18 cellular contexts compared by ENCODE assay signal in genomic region chr3:127427169-127427655, GRCh38.
DNase-seq lines count a peak whose midpoint lies in the region; ATAC-seq and TF ChIP-seq lines count a peak whose summit lies in the region.
"Had no signal": no experiment of that assay in that cellular context is flagged by ENCODE, and none has a peak within 500 bp of the region (broad histone marks: within the 10 kb centered on the region; RNA-seq: fewer than 3 reads in every experiment).

No MANE protein-coding gene starts in this region.

- intact Hi-C loops in left cardiac atrium (cut with DNase I) (no loop called here), Right ventricle myocardium superior (cut with DNase I) (no loop called here), aorta (cut with DNase I) (no loop called here)

- TF ChIP-seq CTCF in coronary artery (IDR thresholded peaks at IDR 0.05), result no peak
- no peak for TF ChIP-seq CTCF in neural cell (IDR thresholded peaks at IDR 0.05; ENCODE audit: poor library complexity, severe bottlenecking)
- no peak for TF ChIP-seq CTCF in type B pancreatic cell (conservative IDR thresholded peaks at IDR 0.05)

- TF ChIP-seq RAD21 in neural cell (conservative IDR thresholded peaks at IDR 0.05), result no peak

- no peaks in the 10 kb centered on the region for H4K20me1 ChIP-seq in neural cell (ENCODE audit: insufficient read depth)

- H3K4me3 Mint-ChIP-seq in type B pancreatic cell, result peak overlapping the region; percentile 34
- H3K4me3 Mint-ChIP-seq in activated naive CD8-positive, alpha-beta T cell treated with anti-CD3 and anti-CD28 coated beads for 36 hours, result no peak overlapping the region
- H3K4me3 Mint-ChIP-seq: CD8-positive, alpha-beta memory T cell had no signal

- H3K27me3 ChIP-seq in neural cell (ENCODE audit: insufficient read depth, low read depth, low read length), result no peaks in the 10 kb centered on the region
- no peaks in the 10 kb centered on the region for H3K27me3 ChIP-seq in aorta (ENCODE audit: control insufficient read depth in 1 of 2, insufficient read depth in 2 of 2, low read length in 1 of 2)
- H3K27me3 ChIP-seq: BE2C had no signal

- TF ChIP-seq EP300 in neural cell (conservative IDR thresholded peaks at IDR 0.05; ENCODE audit: poor library complexity, severe bottlenecking), result no peak

- H3K9ac ChIP-seq in neural cell (ENCODE audit: low read length), result peak overlapping the region; percentile 67

- no peak overlapping the region for H3K27ac ChIP-seq in coronary artery
- peak overlapping the region; percentile 88 for H3K27ac ChIP-seq in neural cell (ENCODE audit: low read length)
- H3K27ac ChIP-seq in aorta (ENCODE audit: low read depth in 1 of 2, low read length in 2 of 2), result no peak overlapping the region
- H3K27ac ChIP-seq: SJSA1 had no signal

- peaks cover 24% of the 10 kb centered on the region for H3K4me1 Mint-ChIP-seq in type B pancreatic cell (ENCODE audit: unreplicated experiment)
- H3K4me1 Mint-ChIP-seq in activated naive CD8-positive, alpha-beta T cell treated with anti-CD3 and anti-CD28 coated beads for 36 hours, result no peaks in the 10 kb centered on the region
- H3K4me1 Mint-ChIP-seq: CD8-positive, alpha-beta memory T cell had no signal

- ATAC-seq in left cardiac atrium (no peak), Right ventricle myocardium superior (ENCODE audit: poor library complexity) (no peak), aorta (ENCODE audit: low FRiP score) (no peak)

- H3K9me3 Mint-ChIP-seq in type B pancreatic cell, result no peaks in the 10 kb centered on the region
- H3K9me3 Mint-ChIP-seq in activated naive CD8-positive, alpha-beta T cell treated with anti-CD3 and anti-CD28 coated beads for 36 hours, result no peaks in the 10 kb centered on the region

- H3K9me3 ChIP-seq in neural cell (ENCODE audit: low read length) (no peaks in the 10 kb centered on the region), aorta (ENCODE audit: control insufficient read depth, low read length) (no peaks in the 10 kb centered on the region)
- H3K9me3 ChIP-seq: BE2C, MG63, SJSA1 had no signal

- H3K36me3 ChIP-seq in neural cell (ENCODE audit: insufficient read depth, low read length) (no peaks in the 10 kb centered on the region), aorta (ENCODE audit: control insufficient read depth in 1 of 2, insufficient read depth in 2 of 2, low read length in 1 of 2) (no peaks in the 10 kb centered on the region)
- H3K36me3 ChIP-seq: BE2C, MG63, SJSA1 had no signal

- WGBS in aorta, 2 donors, result 40 to 54% methylated on average over 6 of the region's 6 CpGs

- H3K4me3 ChIP-seq in coronary artery (no peak overlapping the region), neural cell (ENCODE audit: low read length) (peak overlapping the region; percentile 39), aorta (ENCODE audit: low read length in 2 of 2) (no peak overlapping the region)
- H3K4me3 ChIP-seq: MG63, SJSA1 had no signal

- H3K27ac Mint-ChIP-seq in type B pancreatic cell, result peak overlapping the region; percentile 7
- no peak overlapping the region for H3K27ac Mint-ChIP-seq in activated naive CD8-positive, alpha-beta T cell treated with anti-CD3 and anti-CD28 coated beads for 36 hours
- H3K27ac Mint-ChIP-seq: CD8-positive, alpha-beta memory T cell had no signal

- DNase-seq in left cardiac atrium (peak; percentile 1), Right ventricle myocardium superior (no peak), coronary artery (ENCODE audit: low spot score) (peak; percentile 36), type B pancreatic cell (ENCODE audit: extremely low spot score, unreplicated experiment) (peak; percentile 60), GDM1 (lab: John Stamatoyannopoulos, UW) (no peak), aorta (no peak)
- no peak for DNase-seq in activated naive CD8-positive, alpha-beta T cell treated with anti-CD3 and anti-CD28 coated beads for 36 hours
- DNase-seq: ACHN; CD8-positive, alpha-beta memory T cell; EL; H7; MG63; NCI-H1105; NCI-H187 treated with DMSO at 0.1 percent for 48 hours; NCI-H510A treated with DMSO at 0.1 percent for 48 hours had no signal

- H2AFZ ChIP-seq in neural cell (ENCODE audit: low read depth, low read length), result peak overlapping the region; percentile 61

- H3K36me3 Mint-ChIP-seq in type B pancreatic cell, result no peaks in the 10 kb centered on the region
- no peaks in the 10 kb centered on the region for H3K36me3 Mint-ChIP-seq in activated naive CD8-positive, alpha-beta T cell treated with anti-CD3 and anti-CD28 coated beads for 36 hours
- H3K36me3 Mint-ChIP-seq: CD8-positive, alpha-beta memory T cell had no signal

- H3K4me2 ChIP-seq in neural cell (ENCODE audit: low read length), result no peak overlapping the region

- no peaks in the 10 kb centered on the region for H3K79me2 ChIP-seq in neural cell (replicated peaks; ENCODE audit: insufficient read depth, low read length)

- H3K9me2 ChIP-seq in neural cell (ENCODE audit: insufficient read depth, low read length), result no peaks in the 10 kb centered on the region

- peaks cover 57% of the 10 kb centered on the region for H3K27me3 Mint-ChIP-seq in type B pancreatic cell
- H3K27me3 Mint-ChIP-seq in activated naive CD8-positive, alpha-beta T cell treated with anti-CD3 and anti-CD28 coated beads for 36 hours, result peaks cover 45% of the 10 kb centered on the region

- H3K4me1 ChIP-seq in aorta (ENCODE audit: control insufficient read depth in 1 of 2, insufficient read depth in 2 of 2, low read length in 2 of 2), result no peaks in the 10 kb centered on the region
- H3K4me1 ChIP-seq: SJSA1 had no signal

- no peaks in the 10 kb centered on the region for H3F3A ChIP-seq in neural cell (ENCODE audit: insufficient read depth, low read length, poor library complexity, severe bottlenecking)

TF ChIP-seq in neural cell, 6 proteins besides CTCF, POLR2A, EP300 and RAD21:
- no peak for TF ChIP-seq SMC3 (conservative IDR thresholded peaks at IDR 0.05; ENCODE audit: poor library complexity)
- no peak for TF ChIP-seq TAF1 (IDR thresholded peaks at IDR 0.05; ENCODE audit: low read depth)
- no peak for TF ChIP-seq EZH2 (IDR thresholded peaks at IDR 0.05; ENCODE audit: borderline replicate concordance, insufficient read depth, low read length, poor library complexity, severe bottlenecking)
- no peak for TF ChIP-seq POLR2AphosphoS5 (IDR thresholded peaks at IDR 0.05)
- TF ChIP-seq MXI1 (conservative IDR thresholded peaks at IDR 0.05; ENCODE audit: poor library complexity, severe bottlenecking), result no peak
- TF ChIP-seq, protein P1, sequence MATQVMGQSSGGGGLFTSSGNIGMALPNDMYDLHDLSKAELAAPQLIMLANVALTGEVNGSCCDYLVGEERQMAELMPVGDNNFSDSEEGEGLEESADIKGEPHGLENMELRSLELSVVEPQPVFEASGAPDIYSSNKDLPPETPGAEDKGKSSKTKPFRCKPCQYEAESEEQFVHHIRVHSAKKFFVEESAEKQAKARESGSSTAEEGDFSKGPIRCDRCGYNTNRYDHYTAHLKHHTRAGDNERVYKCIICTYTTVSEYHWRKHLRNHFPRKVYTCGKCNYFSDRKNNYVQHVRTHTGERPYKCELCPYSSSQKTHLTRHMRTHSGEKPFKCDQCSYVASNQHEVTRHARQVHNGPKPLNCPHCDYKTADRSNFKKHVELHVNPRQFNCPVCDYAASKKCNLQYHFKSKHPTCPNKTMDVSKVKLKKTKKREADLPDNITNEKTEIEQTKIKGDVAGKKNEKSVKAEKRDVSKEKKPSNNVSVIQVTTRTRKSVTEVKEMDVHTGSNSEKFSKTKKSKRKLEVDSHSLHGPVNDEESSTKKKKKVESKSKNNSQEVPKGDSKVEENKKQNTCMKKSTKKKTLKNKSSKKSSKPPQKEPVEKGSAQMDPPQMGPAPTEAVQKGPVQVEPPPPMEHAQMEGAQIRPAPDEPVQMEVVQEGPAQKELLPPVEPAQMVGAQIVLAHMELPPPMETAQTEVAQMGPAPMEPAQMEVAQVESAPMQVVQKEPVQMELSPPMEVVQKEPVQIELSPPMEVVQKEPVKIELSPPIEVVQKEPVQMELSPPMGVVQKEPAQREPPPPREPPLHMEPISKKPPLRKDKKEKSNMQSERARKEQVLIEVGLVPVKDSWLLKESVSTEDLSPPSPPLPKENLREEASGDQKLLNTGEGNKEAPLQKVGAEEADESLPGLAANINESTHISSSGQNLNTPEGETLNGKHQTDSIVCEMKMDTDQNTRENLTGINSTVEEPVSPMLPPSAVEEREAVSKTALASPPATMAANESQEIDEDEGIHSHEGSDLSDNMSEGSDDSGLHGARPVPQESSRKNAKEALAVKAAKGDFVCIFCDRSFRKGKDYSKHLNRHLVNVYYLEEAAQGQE (IDR thresholded peaks at IDR 0.05; ENCODE audit: borderline replicate concordance), result no peak

Comparison
In these comparisons a context has a peak if more than half of its experiments do, and no peak if none do; other contexts are left out.
1. DNase-seq: peak in left cardiac atrium (single experiment), coronary artery (single experiment) and type B pancreatic cell (single experiment); none in Right ventricle myocardium superior (single experiment), GDM1 (single experiment), activated naive CD8-positive, alpha-beta T cell treated with anti-CD3 and anti-CD28 coated beads for 36 hours (single experiment) and aorta (0 of 2).